15 cellular contexts compared by ENCODE assay signal in genomic region chrX:23292979-23293651, GRCh38. TPM values are rescaled to one million over a fixed set of nuclear protein-coding genes. Genes with fewer than 3 reads are reported as not detected.
DNase-seq lines count a peak whose midpoint lies in the region; ATAC-seq and TF ChIP-seq lines count a peak whose summit lies in the region.
"Had no signal": no experiment of that assay in that cellular context is flagged by ENCODE, and none has a peak within 500 bp of the region (broad histone marks: within the 10 kb centered on the region; RNA-seq: fewer than 3 reads in every experiment).

No MANE protein-coding gene starts in this region.

- no peak for TF ChIP-seq CTCF in astrocyte of the spinal cord (IDR thresholded peaks at IDR 0.05; ENCODE audit: low read depth, low read length)
- TF ChIP-seq CTCF in thoracic aorta (IDR thresholded peaks at IDR 0.05) = no peak

- peaks cover 0 to 8% of the 10 kb centered on the region in 2 donors for H3K4me1 ChIP-seq in thoracic aorta (ENCODE audit: control insufficient read depth in 1 of 2, low read depth in 2 of 2)

- H3K27ac ChIP-seq in layer of hippocampus (ENCODE audit: low read depth, low read length) (peak overlapping the region; percentile 46), thoracic aorta (no peak overlapping the region)
- H3K27ac ChIP-seq: 22Rv1 had no signal

- H3K27me3 ChIP-seq in layer of hippocampus (ENCODE audit: control insufficient read depth, insufficient read depth, low read length) (no peaks in the 10 kb centered on the region), thoracic aorta (replicated peaks; ENCODE audit: insufficient read depth) (no peaks in the 10 kb centered on the region)

- in situ Hi-C loops in astrocyte of the spinal cord (cut with HindIII; ENCODE audit: low sequenced_read_pairs) = no loop called here

- ATAC-seq in thoracic aorta (ENCODE audit: insufficient number of reproducible peaks, low FRiP score, low read depth) = no peak
- ATAC-seq: left cardiac atrium had no signal

- no peaks in the 10 kb centered on the region for H3K9me3 ChIP-seq in thoracic aorta

- peak; percentile 34 for DNase-seq in DMS 273 (lab: John Stamatoyannopoulos, UW; ENCODE audit: unreplicated experiment)
- DNase-seq in DMS 273 treated with DMSO at 0.1 percent for 48 hours (lab: John Stamatoyannopoulos, UW) = no peak
- peak; percentile 62 for DNase-seq in astrocyte of the spinal cord (ENCODE audit: low read depth, low spot score)
- peak; percentile 1 for DNase-seq in thoracic aorta (ENCODE audit: low spot score)
- no peak for DNase-seq in NCI-H1092 (lab: John Stamatoyannopoulos, UW)
- no peak for DNase-seq in NCI-H2107 treated with DMSO at 0.1 percent for 48 hours (lab: John Stamatoyannopoulos, UW; ENCODE audit: unreplicated experiment)
- no peak for DNase-seq in UCSD-AML1 (lab: John Stamatoyannopoulos, UW; ENCODE audit: unreplicated experiment)
- DNase-seq: activated CD4-positive, alpha-beta T cell treated with anti-CD3 and anti-CD28 coated beads, Interleukin-2, amount 50 U/mL, for 48 hours; CD4-positive, alpha-beta memory T cell; left cardiac atrium; NCI-H1694 treated with DMSO at 0.1 percent for 48 hours; NCI-H748 treated with DMSO at 0.1 percent for 48 hours had no signal

- H3K4me3 ChIP-seq in astrocyte of the spinal cord (ENCODE audit: low read depth, low read length) = no peak overlapping the region
- no peak overlapping the region for H3K4me3 ChIP-seq in thoracic aorta

- no peaks in the 10 kb centered on the region for H3K36me3 ChIP-seq in thoracic aorta

RNA-seq across cellular contexts. Expression of gene PTCHD1, which starts 41.5 kb away (rescaled TPM):
- total RNA-seq in thoracic aorta = 1 to 10 TPM in 1 of 2 donors, under 1 TPM in 1; 0.54 to 1.6 TPM
- total RNA-seq: activated T-helper 1 cell treated with anti-CD3 and anti-CD28 coated beads, Interleukin-12 subunit alpha, Interleukin-12 subunit beta, Interleukin-2, Interleukin-4 antibody, amounts not matched to agents 30 ng/mL and 10 ng/mL and 1 ng/mL, durations not matched to agents 14 hours and 24 hours and 36 hours; CD4-positive, alpha-beta memory T cell had no signal

Comparison
In these comparisons a context has a peak if more than half of its experiments do, and no peak if none do; other contexts are left out.
1. DNase-seq: peak in DMS 273 (single experiment), astrocyte of the spinal cord (single experiment) and thoracic aorta (single experiment); none in DMS 273 treated with DMSO at 0.1 percent for 48 hours (single experiment), NCI-H1092 (single experiment), NCI-H2107 treated with DMSO at 0.1 percent for 48 hours (single experiment) and UCSD-AML1 (single experiment).